Comparison of ENCODE assay signal across 18 cellular contexts in the genomic region with DNA sequence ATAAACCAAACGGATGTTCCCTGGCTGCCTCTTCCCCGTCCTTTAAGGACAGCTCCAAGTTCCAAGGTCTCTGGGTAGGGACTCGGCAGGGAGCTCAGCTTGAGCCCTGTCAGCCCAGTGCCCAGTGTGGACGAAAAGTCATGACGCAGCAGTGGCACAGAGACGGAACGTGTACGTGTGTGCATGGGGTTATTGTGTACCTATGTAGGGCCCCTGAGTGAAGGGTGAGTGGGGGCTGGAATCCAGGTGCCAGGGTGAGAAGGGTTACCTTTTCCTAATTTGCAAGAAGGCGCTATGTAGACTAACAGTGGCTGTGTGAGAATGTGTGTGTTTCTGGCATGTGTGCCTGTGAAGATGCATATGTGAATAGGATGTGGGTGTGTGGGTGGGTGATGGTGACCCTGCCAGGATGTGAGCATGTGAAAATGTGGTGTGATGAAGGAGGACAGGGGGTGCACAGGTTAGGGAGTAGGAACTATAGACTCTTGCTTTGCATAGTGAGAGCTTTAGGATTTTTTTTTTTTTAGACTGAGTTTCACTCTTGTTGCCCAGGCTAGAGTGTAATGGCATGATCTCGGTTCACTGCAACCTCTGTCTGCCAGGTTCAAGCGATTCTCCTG. TPM values are rescaled to one million over a fixed set of nuclear protein-coding genes. Genes with fewer than 3 reads are reported as not detected.
A peak's percentile ranks its signal among the peaks of the same experiment; 100 is the strongest.
DNase-seq lines count a peak whose midpoint lies in the region; ATAC-seq, FAIRE-seq and TF ChIP-seq lines count a peak whose summit lies in the region.
"Had no signal": no experiment of that assay in that cellular context is flagged by ENCODE, and none has a peak within 500 bp of the region (broad histone marks: within the 10 kb centered on the region; RNA-seq: fewer than 3 reads in every experiment).

No MANE protein-coding gene starts in this region.

- intact Hi-C loops in gastrocnemius medialis (cut with DNase I; ENCODE audit: low total_unique reads) = no loop called here

- FAIRE-seq in H54 (lab: Jason Lieb, UNC) = no peak

- peaks cover 0 to 50% of the 10 kb centered on the region in 2 donors for H3K36me3 ChIP-seq in gastrocnemius medialis
- H3K36me3 ChIP-seq: esophagus squamous epithelium had no signal

- in situ Hi-C loops in gastrocnemius medialis (cut with MboI; ENCODE audit: low sequenced_read_pairs in 4 of 4) = no loop called here

- no peak for TF ChIP-seq CTCF in GM20000 (IDR thresholded peaks at IDR 0.05; ENCODE audit: extremely low read depth, missing control alignments)
- TF ChIP-seq CTCF in gastrocnemius medialis (IDR thresholded peaks at IDR 0.05 in 4 of 5, conservative IDR thresholded peaks at IDR 0.05 in 1 of 5) = no peak

- peak; percentile 34 for DNase-seq in NK-92 treated with Interleukin-12 subunit alpha and Interleukin-12 subunit beta, amount 100 ng/mL, for 24 hours (lab: John Stamatoyannopoulos, UW)
- no peak for DNase-seq in NK-92 (lab: John Stamatoyannopoulos, UW; ENCODE audit: unreplicated experiment)
- peak; percentile 58 for DNase-seq in GM20000 (ENCODE audit: low spot score)
- peak; percentile 49 to 60 for DNase-seq in activated T-cell treated with anti-CD3 and anti-CD28 coated beads, Interleukin-2, amount 50 U/mL, for 48 hours
- no peak for DNase-seq in gastrocnemius medialis
- no peak for DNase-seq in kidney tubule cell (ENCODE audit: low spot score)
- no peak for DNase-seq in H54 (ENCODE audit: insufficient read length, low spot score)
- DNase-seq: Calu3; esophagus squamous epithelium; mesenchymal stem cell; stimulated activated CD4-positive, alpha-beta T cell treated with anti-CD3 and anti-CD28 coated beads, Interleukin-2, amount 100 ng/mL, for 24 hours had no signal

- peak overlapping the region; percentile 98 to 100 (median 99) for H3K27ac ChIP-seq in gastrocnemius medialis
- H3K27ac ChIP-seq: 22Rv1, esophagus squamous epithelium, RWPE1 had no signal

- no peak overlapping the region for H3K4me3 ChIP-seq in gastrocnemius medialis
- H3K4me3 ChIP-seq: esophagus squamous epithelium had no signal

- H3K9me3 ChIP-seq in gastrocnemius medialis = no peaks in the 10 kb centered on the region
- H3K9me3 ChIP-seq: esophagus squamous epithelium had no signal

- H3K27me3 ChIP-seq in gastrocnemius medialis = no peaks in the 10 kb centered on the region
- H3K27me3 ChIP-seq: esophagus squamous epithelium had no signal

- no peak for TF ChIP-seq POLR2A in gastrocnemius medialis (IDR thresholded peaks at IDR 0.05)
- no peak for TF ChIP-seq POLR2A in H54 (IDR thresholded peaks at IDR 0.05; ENCODE audit: low read depth, low read length)

- ATAC-seq in gastrocnemius medialis (no peak), GM19463 (IDR thresholded peaks at IDR 0.05; ENCODE audit: unreplicated experiment) (no peak)

- peaks cover 31 to 39% of the 10 kb centered on the region in 2 donors for H3K4me1 ChIP-seq in gastrocnemius medialis

RNA-seq across cellular contexts. Expression of gene SCN4A, which starts 6.0 kb away (rescaled TPM):
- 100 to 1,000 TPM in 1 of 4 donors, 10 to 100 TPM in 3; 45.3 to 107 (median 69.1) TPM for total RNA-seq in gastrocnemius medialis
- total RNA-seq: Calu3 had no signal

RNA-seq across cellular contexts. Expression of gene PRR29, which starts 31.4 kb away (rescaled TPM):
- under 1 TPM in 1 of 4 donors, not detected in 3; 0.13 TPM for total RNA-seq in gastrocnemius medialis
- total RNA-seq: NCI-H460 had no signal

RNA-seq across cellular contexts. Expression of gene CD79B, which starts 34.6 kb away (rescaled TPM):
- 1 to 10 TPM; 2.2 to 5.1 (median 3.3) TPM for total RNA-seq in gastrocnemius medialis
- total RNA-seq: Calu3, NCI-H460 had no signal

RNA-seq across cellular contexts. Expression of gene GH1, which starts 48.1 kb away (rescaled TPM):
- total RNA-seq in gastrocnemius medialis = not detected
- total RNA-seq: activated T-helper 1 cell treated with anti-CD3 and anti-CD28 coated beads, Interleukin-12 subunit alpha, Interleukin-12 subunit beta, Interleukin-2, Interleukin-4 antibody, amounts not matched to agents 30 ng/mL and 10 ng/mL and 1 ng/mL, durations not matched to agents 14 hours and 24 hours and 36 hours; Calu3; esophagus squamous epithelium; NCI-H460; posterior vena cava; subcutaneous adipose tissue had no signal

RNA-seq across cellular contexts. Expression of gene ICAM2, which starts 53.7 kb away (rescaled TPM):
- total RNA-seq in gastrocnemius medialis = 10 to 100 TPM; 39.7 to 82.4 (median 56.3) TPM
- total RNA-seq: NCI-H460 had no signal

Comparison
In these comparisons a context has a peak if more than half of its experiments do, and no peak if none do; other contexts are left out.
1. DNase-seq: peak in NK-92 treated with Interleukin-12 subunit alpha and Interleukin-12 subunit beta, amount 100 ng/mL, for 24 hours (single experiment), GM20000 (single experiment) and activated T-cell treated with anti-CD3 and anti-CD28 coated beads, Interleukin-2, amount 50 U/mL, for 48 hours (2 of 2); none in NK-92 (single experiment), gastrocnemius medialis (0 of 2), kidney tubule cell (single experiment) and H54 (single experiment).